In the genomic region with DNA sequence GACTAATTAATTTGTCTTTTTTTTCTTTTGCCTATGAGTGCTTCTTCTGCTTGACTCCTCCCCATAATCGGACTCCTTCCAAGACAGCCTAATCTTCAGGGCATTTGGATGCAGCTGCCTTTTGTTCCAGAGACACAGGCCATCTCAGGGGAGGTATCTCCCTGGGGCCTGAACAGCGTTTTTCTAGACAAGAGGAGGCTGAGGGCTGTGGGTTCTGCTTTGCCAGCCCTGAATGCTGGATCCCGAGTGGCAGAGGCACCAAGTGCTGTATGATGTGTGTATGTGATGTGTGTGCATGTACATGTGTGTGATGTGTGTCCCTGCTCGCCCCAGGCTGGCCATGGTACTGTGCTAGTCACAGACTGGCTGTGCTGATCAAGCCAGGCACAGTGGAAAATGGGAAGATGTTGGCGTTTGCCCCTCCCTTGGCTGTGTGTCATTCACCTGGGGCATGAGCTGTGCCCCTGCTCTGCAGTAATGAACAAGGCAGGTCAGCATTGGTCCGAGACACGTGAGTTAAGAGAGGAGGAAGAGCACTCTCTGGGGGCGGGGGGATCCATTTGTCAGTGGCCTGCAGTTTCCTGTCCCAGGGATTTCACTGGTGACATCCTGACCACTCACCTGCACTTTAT, we compare ENCODE assay signal across 12 cellular contexts.
A peak's percentile ranks its signal among the peaks of the same experiment; 100 is the strongest.
DNase-seq lines count a peak whose midpoint lies in the region; ATAC-seq lines count a peak whose summit lies in the region.
"Had no signal": no experiment of that assay in that cellular context is flagged by ENCODE, and none has a peak within 500 bp of the region (broad histone marks: within the 10 kb centered on the region; RNA-seq: fewer than 3 reads in every experiment).

No MANE protein-coding gene starts in this region.

- peaks cover 0 to 88% (median 71%) of the 10 kb centered on the region in 11 experiments; a peak in 18 of 22 replicates for H4K20me1 ChIP-seq in BLaER1 treated with 17β-estradiol and CSF1 and Interleukin-3, amounts not matched to agents 10 nM and 100 nM

- peaks cover 0 to 36% (median 10%) of the 10 kb centered on the region in 11 experiments; a peak in 14 of 22 replicates for H3K36me3 ChIP-seq in BLaER1 treated with 17β-estradiol and CSF1 and Interleukin-3, amounts not matched to agents 10 nM and 100 nM
- H3K36me3 ChIP-seq in naive thymus-derived CD4-positive, alpha-beta T cell (ENCODE audit: control insufficient read depth in 2 of 3, insufficient read depth in 3 of 3, low read length in 3 of 3), result no peaks in the 10 kb centered on the region
- H3K36me3 ChIP-seq: MG63, SJCRH30 had no signal

- H3K36me3 Mint-ChIP-seq in activated T-helper 2 cell treated with anti-CD3 and anti-CD28 coated beads, Interferon-gamma antibody, Interleukin-2, Interleukin-4, amounts not matched to agents 10 μg/mL and 5 μg/mL and 100 μg/mL, durations not matched to agents 14 hours and 24 hours and 36 hours (ENCODE audit: low read depth), result peaks cover 24% of the 10 kb centered on the region
- H3K36me3 Mint-ChIP-seq in naive thymus-derived CD4-positive, alpha-beta T cell, result peaks cover 0 to 18% (median 5%) of the 10 kb centered on the region in 5 donors

- no peak for ATAC-seq in naive thymus-derived CD4-positive, alpha-beta T cell
- ATAC-seq in HG03520 (IDR thresholded peaks at IDR 0.05; ENCODE audit: unreplicated experiment), result no peak

- H3K4me2 ChIP-seq in BLaER1 treated with 17β-estradiol and CSF1 and Interleukin-3, amounts not matched to agents 10 nM and 100 nM, result peak overlapping the region; percentile 73 to 98 (median 90)

- POLR2A ChIA-PET in naive thymus-derived CD4-positive, alpha-beta T cell (lab: Charles Lee), result interaction anchor here (0.6 to 1.4 kb wide), 2 partner anchors 212 to 812 kb away, joined by 4 to 5 read pairs; a partner anchor contains a TSS

- intact Hi-C loops in activated T-helper 2 cell treated with anti-CD3 and anti-CD28 coated beads, Interferon-gamma antibody, Interleukin-2, Interleukin-4, amounts not matched to agents 10 μg/mL and 5 μg/mL and 100 μg/mL, durations not matched to agents 14 hours and 24 hours and 36 hours (cut with micrococcal nuclease), result loop anchor here (5.0 to 10.0 kb wide), 2 partner anchors 136 to 663 kb away; a partner anchor contains a TSS
- intact Hi-C loops in naive thymus-derived CD4-positive, alpha-beta T cell (cut with micrococcal nuclease), result loop anchor here (1.0 to 10.0 kb wide), 6 partner anchors 11 to 288 kb away; no protein-coding TSS in a partner anchor

- peaks cover 0 to 15% (median 6%) of the 10 kb centered on the region in 11 experiments; a peak in 18 of 22 replicates for H3K9me3 ChIP-seq in BLaER1 treated with 17β-estradiol and CSF1 and Interleukin-3, amounts not matched to agents 10 nM and 100 nM (replicated peaks in 1 of 11)
- H3K9me3 ChIP-seq in naive thymus-derived CD4-positive, alpha-beta T cell (ENCODE audit: control insufficient read depth in 2 of 3, low read length in 3 of 3), result no peaks in the 10 kb centered on the region
- H3K9me3 ChIP-seq: MG63, SJCRH30 had no signal

- H3K9ac ChIP-seq in BLaER1 treated with 17β-estradiol and CSF1 and Interleukin-3, amounts not matched to agents 10 nM and 100 nM, result peak overlapping the region in 8 of 11 experiments; percentile 0 to 42 (median 14); a peak in 6 of 22 replicates

- CTCF ChIA-PET in naive thymus-derived CD4-positive, alpha-beta T cell (lab: Charles Lee), result interaction anchor here (1.3 to 1.7 kb wide), 2 partner anchors 13 to 288 kb away, joined by 4 to 5 read pairs; no protein-coding TSS in a partner anchor

- DNase-seq in D341Med (ENCODE audit: low spot score), result peak; percentile 78
- no peak for DNase-seq in activated T-helper 2 cell treated with anti-CD3 and anti-CD28 coated beads, Interferon-gamma antibody, Interleukin-2, Interleukin-4, amounts not matched to agents 10 μg/mL and 5 μg/mL and 100 μg/mL, durations not matched to agents 14 hours and 24 hours and 36 hours (ENCODE audit: low spot score)
- no peak for DNase-seq in naive thymus-derived CD4-positive, alpha-beta T cell
- no peak for DNase-seq in ecto neural progenitor cell (ENCODE audit: low spot score)
- no peak for DNase-seq in RPMI8226
- DNase-seq in dedifferentiated amniotic fluid mesenchymal stem cell (ENCODE audit: extremely low spot score), result no peak
- DNase-seq: DMS153, MG63, SJCRH30 had no signal

- H3K4me1 Mint-ChIP-seq in activated T-helper 2 cell treated with anti-CD3 and anti-CD28 coated beads, Interferon-gamma antibody, Interleukin-2, Interleukin-4, amounts not matched to agents 10 μg/mL and 5 μg/mL and 100 μg/mL, durations not matched to agents 14 hours and 24 hours and 36 hours (ENCODE audit: low read depth), result peaks cover 38% of the 10 kb centered on the region
- peaks cover 23 to 55% (median 43%) of the 10 kb centered on the region in 7 donors for H3K4me1 Mint-ChIP-seq in naive thymus-derived CD4-positive, alpha-beta T cell

- H3K27me3 ChIP-seq in BLaER1 treated with 17β-estradiol and CSF1 and Interleukin-3, amounts not matched to agents 10 nM and 100 nM, result peaks cover 0 to 12% (median 7%) of the 10 kb centered on the region in 11 experiments; a peak in 8 of 22 replicates
- no peaks in the 10 kb centered on the region for H3K27me3 ChIP-seq in naive thymus-derived CD4-positive, alpha-beta T cell (ENCODE audit: control insufficient read depth in 2 of 2, insufficient read depth in 2 of 2, low read length in 2 of 2)
- H3K27me3 ChIP-seq: MG63, SJCRH30 had no signal

- H3K9me3 Mint-ChIP-seq in activated T-helper 2 cell treated with anti-CD3 and anti-CD28 coated beads, Interferon-gamma antibody, Interleukin-2, Interleukin-4, amounts not matched to agents 10 μg/mL and 5 μg/mL and 100 μg/mL, durations not matched to agents 14 hours and 24 hours and 36 hours, result peaks cover 8% of the 10 kb centered on the region
- H3K9me3 Mint-ChIP-seq in naive thymus-derived CD4-positive, alpha-beta T cell, result peaks cover 0 to 13% (median 0%) of the 10 kb centered on the region in 11 donors

- H3K4me1 ChIP-seq in BLaER1 treated with 17β-estradiol and CSF1 and Interleukin-3, amounts not matched to agents 10 nM and 100 nM, result peaks cover 33 to 82% (median 61%) of the 10 kb centered on the region in 10 experiments
- H3K4me1 ChIP-seq in naive thymus-derived CD4-positive, alpha-beta T cell (ENCODE audit: control insufficient read depth in 2 of 2, insufficient read depth in 2 of 2, low read length in 2 of 2), result peaks cover 16 to 30% of the 10 kb centered on the region in 2 donors

- H3K4me3 Mint-ChIP-seq in activated T-helper 2 cell treated with anti-CD3 and anti-CD28 coated beads, Interferon-gamma antibody, Interleukin-2, Interleukin-4, amounts not matched to agents 10 μg/mL and 5 μg/mL and 100 μg/mL, durations not matched to agents 14 hours and 24 hours and 36 hours (ENCODE audit: low read depth), result peak overlapping the region; percentile 45
- H3K4me3 Mint-ChIP-seq in naive thymus-derived CD4-positive, alpha-beta T cell, result peak overlapping the region in 6 of 10 donors; percentile 7 to 81 (median 46)

- H3K27me3 Mint-ChIP-seq in activated T-helper 2 cell treated with anti-CD3 and anti-CD28 coated beads, Interferon-gamma antibody, Interleukin-2, Interleukin-4, amounts not matched to agents 10 μg/mL and 5 μg/mL and 100 μg/mL, durations not matched to agents 14 hours and 24 hours and 36 hours (ENCODE audit: low read depth), result no peaks in the 10 kb centered on the region
- no peaks in the 10 kb centered on the region for H3K27me3 Mint-ChIP-seq in naive thymus-derived CD4-positive, alpha-beta T cell

- peak overlapping the region in 3 of 11 experiments; percentile 6 to 18 (median 11); a peak in 2 of 22 replicates for H3K27ac ChIP-seq in BLaER1 treated with 17β-estradiol and CSF1 and Interleukin-3, amounts not matched to agents 10 nM and 100 nM
- H3K27ac ChIP-seq in naive thymus-derived CD4-positive, alpha-beta T cell (ENCODE audit: low read depth, low read length), result peak overlapping the region; percentile 50
- H3K27ac ChIP-seq: SJCRH30 had no signal

- peak overlapping the region in 1 of 10 experiments; percentile 23; a peak in 1 of 20 replicates for H3K4me3 ChIP-seq in BLaER1 treated with 17β-estradiol and CSF1 and Interleukin-3, amounts not matched to agents 10 nM and 100 nM
- no peak overlapping the region for H3K4me3 ChIP-seq in naive thymus-derived CD4-positive, alpha-beta T cell (ENCODE audit: low read length)
- H3K4me3 ChIP-seq: MG63, SJCRH30, skin epidermis had no signal

- peak overlapping the region; percentile 83 for H3K27ac Mint-ChIP-seq in activated T-helper 2 cell treated with anti-CD3 and anti-CD28 coated beads, Interferon-gamma antibody, Interleukin-2, Interleukin-4, amounts not matched to agents 10 μg/mL and 5 μg/mL and 100 μg/mL, durations not matched to agents 14 hours and 24 hours and 36 hours
- peak overlapping the region; percentile 66 to 94 (median 85) for H3K27ac Mint-ChIP-seq in naive thymus-derived CD4-positive, alpha-beta T cell
